In genomic region chr1:151720190-151720953, GRCh38 we compare ENCODE assay signal across 8 cellular contexts. TPM values are rescaled to one million over a fixed set of nuclear protein-coding genes. Genes with fewer than 3 reads are reported as not detected.
DNase-seq lines count a peak whose midpoint lies in the region; ATAC-seq and TF ChIP-seq lines count a peak whose summit lies in the region.

No MANE protein-coding gene starts in this region.

- TF ChIP-seq CTCF in activated B cell treated with CpG ODN at 0.5 μM for 24 hours (IDR thresholded peaks at IDR 0.05), result no peak

- POLR2A ChIA-PET in activated B cell treated with CpG ODN at 0.5 μM for 24 hours (lab: Charles Lee), result no interaction called here

- H3K4me1 ChIP-seq in subcutaneous abdominal adipose tissue (ENCODE audit: control insufficient read depth in 5 of 5, insufficient read depth in 5 of 5, low read length in 5 of 5), result peaks cover 0 to 21% (median 20%) of the 10 kb centered on the region in 5 donors

- DNase-seq in activated T-cell treated with anti-CD3 and anti-CD28 coated beads, Interleukin-2, amount 50 U/mL, for 24 hours, result no peak
- no peak for DNase-seq in activated T-cell treated with anti-CD3 and anti-CD28 coated beads for 4 hours
- DNase-seq in activated B cell treated with CpG ODN at 0.5 μM for 24 hours, result no peak
- DNase-seq in hepatic stellate cell (ENCODE audit: low spot score), result peak; percentile 64
- DNase-seq in NCI-H1105 (lab: John Stamatoyannopoulos, UW), result no peak

- peak overlapping the region in 2 of 5 donors; percentile 33 to 51 for H3K9ac ChIP-seq in subcutaneous abdominal adipose tissue (ENCODE audit: low read length in 5 of 5)

- H3K4me3 Mint-ChIP-seq in activated T-cell treated with anti-CD3 and anti-CD28 coated beads, Interleukin-2, amount 50 U/mL, for 24 hours, result peak overlapping the region; percentile 62
- peak overlapping the region; percentile 81 for H3K4me3 Mint-ChIP-seq in activated B cell treated with CpG ODN at 0.5 μM for 24 hours

- no peak overlapping the region for H3K27ac ChIP-seq in subcutaneous abdominal adipose tissue (ENCODE audit: low read depth, low read length)

- H3K27me3 Mint-ChIP-seq in activated T-cell treated with anti-CD3 and anti-CD28 coated beads, Interleukin-2, amount 50 U/mL, for 24 hours, result peaks cover 80% of the 10 kb centered on the region
- peaks cover 49% of the 10 kb centered on the region for H3K27me3 Mint-ChIP-seq in activated B cell treated with CpG ODN at 0.5 μM for 24 hours

- no peaks in the 10 kb centered on the region for H3K36me3 Mint-ChIP-seq in activated T-cell treated with anti-CD3 and anti-CD28 coated beads, Interleukin-2, amount 50 U/mL, for 24 hours (ENCODE audit: low read depth)
- no peaks in the 10 kb centered on the region for H3K36me3 Mint-ChIP-seq in activated B cell treated with CpG ODN at 0.5 μM for 24 hours (ENCODE audit: low read depth)

- H3K9me3 ChIP-seq in subcutaneous abdominal adipose tissue (ENCODE audit: control insufficient read depth in 5 of 5, low read length in 5 of 5), result no peaks in the 10 kb centered on the region

- intact Hi-C loops in activated B cell treated with CpG ODN at 0.5 μM for 24 hours (cut with micrococcal nuclease), result no loop called here

- H3K27me3 ChIP-seq in subcutaneous abdominal adipose tissue (ENCODE audit: control insufficient read depth in 5 of 5, insufficient read depth in 4 of 5, low read length in 5 of 5), result peaks cover 26 to 36% (median 28%) of the 10 kb centered on the region in 5 donors

- peaks cover 28% of the 10 kb centered on the region for H3K4me1 Mint-ChIP-seq in activated T-cell treated with anti-CD3 and anti-CD28 coated beads, Interleukin-2, amount 50 U/mL, for 24 hours (ENCODE audit: low read depth)
- H3K4me1 Mint-ChIP-seq in activated B cell treated with CpG ODN at 0.5 μM for 24 hours, result peaks cover 27% of the 10 kb centered on the region

- no peak overlapping the region for H3K27ac Mint-ChIP-seq in activated T-cell treated with anti-CD3 and anti-CD28 coated beads, Interleukin-2, amount 50 U/mL, for 24 hours
- H3K27ac Mint-ChIP-seq in activated B cell treated with CpG ODN at 0.5 μM for 24 hours, result peak overlapping the region; percentile 35

- H3K4me3 ChIP-seq in subcutaneous abdominal adipose tissue (ENCODE audit: low read depth in 1 of 5, low read length in 5 of 5), result peak overlapping the region; percentile 48 to 72 (median 56)

- H3K9me3 Mint-ChIP-seq in activated T-cell treated with anti-CD3 and anti-CD28 coated beads, Interleukin-2, amount 50 U/mL, for 24 hours, result no peaks in the 10 kb centered on the region
- H3K9me3 Mint-ChIP-seq in activated B cell treated with CpG ODN at 0.5 μM for 24 hours, result no peaks in the 10 kb centered on the region

- ATAC-seq in activated B cell treated with CpG ODN at 0.5 μM for 24 hours (ENCODE audit: low read depth) (no peak), GM18511 (IDR thresholded peaks at IDR 0.05; ENCODE audit: unreplicated experiment) (no peak), GM18870 (IDR thresholded peaks at IDR 0.05; ENCODE audit: unreplicated experiment) (no peak)

- CTCF ChIA-PET in activated B cell treated with CpG ODN at 0.5 μM for 24 hours (lab: Charles Lee), result no interaction called here

- H3K36me3 ChIP-seq in subcutaneous abdominal adipose tissue (ENCODE audit: control insufficient read depth in 5 of 5, insufficient read depth in 5 of 5, low read length in 5 of 5), result no peaks in the 10 kb centered on the region

RNA-seq across cellular contexts. Expression of gene RIIAD1, which starts 0.9 kb away (rescaled TPM):
- not detected in 2 replicates for total RNA-seq in activated B cell treated with CpG ODN at 0.5 μM for 24 hours

RNA-seq across cellular contexts. Expression of gene CELF3, which starts 3.8 kb away (rescaled TPM):
- not detected in 2 replicates for total RNA-seq in activated B cell treated with CpG ODN at 0.5 μM for 24 hours

RNA-seq across cellular contexts. Expression of gene MRPL9, which starts 42.9 kb away (rescaled TPM):
- total RNA-seq in activated B cell treated with CpG ODN at 0.5 μM for 24 hours, result 96.2 and 105 TPM in 2 replicates
